9 cellular contexts compared by ENCODE assay signal in the genomic region with DNA sequence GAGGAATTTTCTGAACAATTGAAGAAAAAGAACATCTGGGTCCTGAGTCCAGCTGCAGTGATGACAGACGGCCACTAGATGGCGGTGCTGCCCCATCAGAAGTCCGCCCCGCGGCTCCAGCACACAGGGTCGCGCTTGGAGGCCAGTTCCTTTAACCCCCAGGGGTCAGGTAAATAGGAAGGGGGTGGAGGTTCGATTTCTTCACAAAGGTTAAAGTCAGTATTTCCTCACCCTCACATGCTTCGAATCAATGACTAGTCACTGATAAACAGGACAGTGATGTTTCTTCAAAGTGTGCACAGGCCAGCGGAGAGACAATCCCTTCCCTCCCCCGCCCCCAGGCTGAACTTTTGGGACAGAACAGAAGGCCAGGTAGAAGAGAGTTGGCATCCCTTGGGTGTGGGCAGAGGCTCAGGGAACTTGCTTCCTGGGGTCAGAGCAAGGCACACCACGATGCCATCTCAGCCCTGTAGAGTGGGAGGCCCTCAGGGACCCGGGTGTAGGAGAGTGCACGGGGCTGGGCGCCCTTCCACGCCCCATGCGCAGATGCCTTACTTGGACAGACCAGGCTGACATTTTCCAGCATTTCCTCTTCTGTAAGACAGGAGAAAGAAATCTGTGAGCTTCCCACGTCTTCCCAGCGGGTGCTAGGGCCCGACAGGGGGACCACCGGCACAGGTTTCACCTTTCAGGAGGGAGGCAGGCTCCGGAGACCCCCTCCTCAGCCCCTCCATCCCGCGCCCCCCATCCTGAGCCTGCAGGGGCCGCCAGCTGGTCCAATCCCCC. TPM values are rescaled to one million over a fixed set of nuclear protein-coding genes. Genes with fewer than 3 reads are reported as not detected.
DNase-seq lines count a peak whose midpoint lies in the region; TF ChIP-seq lines count a peak whose summit lies in the region.
"Had no signal": no experiment of that assay in that cellular context is flagged by ENCODE, and none has a peak within 500 bp of the region (broad histone marks: within the 10 kb centered on the region; RNA-seq: fewer than 3 reads in every experiment).

No MANE protein-coding gene starts in this region.

- peak; percentile 23 for DNase-seq in DMS79 treated with DMSO at 0.1 percent for 48 hours (lab: John Stamatoyannopoulos, UW)
- DNase-seq in DMS79 (lab: John Stamatoyannopoulos, UW), result no peak
- DNase-seq in HCEC 1CT, result peak; percentile 22
- DNase-seq in MV-4-11 (lab: John Stamatoyannopoulos, UW), result peak; percentile 21
- peak; percentile 33 for DNase-seq in activated CD4-positive, alpha-beta T cell treated with anti-CD3 and anti-CD28 coated beads for 1 hour
- DNase-seq in colonic mucosa, result peak; percentile 43
- peak; percentile 79 for DNase-seq in left kidney (ENCODE audit: low read depth, low spot score)
- peak; percentile 60 for DNase-seq in stimulated activated CD4-positive, alpha-beta T cell treated with anti-CD3 and anti-CD28 coated beads, Interleukin-4, amount 100 ng/mL, for 24 hours

- no peak overlapping the region for H3K4me3 ChIP-seq in colonic mucosa
- H3K4me3 ChIP-seq: BLaER1 treated with 17β-estradiol and CSF1 and Interleukin-3, amounts not matched to agents 10 nM and 100 nM had no signal

- peaks cover 4% of the 10 kb centered on the region for H3K27me3 ChIP-seq in colonic mucosa

- no peak overlapping the region for H3K9ac ChIP-seq in colonic mucosa (ENCODE audit: low read depth in 2 of 2, low read length in 2 of 2)
- H3K9ac ChIP-seq: BLaER1 treated with 17β-estradiol and CSF1 and Interleukin-3, amounts not matched to agents 10 nM and 100 nM had no signal

- H3K9me3 ChIP-seq in colonic mucosa, result no peaks in the 10 kb centered on the region
- H3K9me3 ChIP-seq: BLaER1 treated with 17β-estradiol and CSF1 and Interleukin-3, amounts not matched to agents 10 nM and 100 nM had no signal

- TF ChIP-seq CTCF in colonic mucosa (IDR thresholded peaks at IDR 0.05), result peak; percentile 98

- H3K27ac ChIP-seq in colonic mucosa, result no peak overlapping the region
- H3K27ac ChIP-seq: BLaER1 treated with 17β-estradiol and CSF1 and Interleukin-3, amounts not matched to agents 10 nM and 100 nM had no signal

- no peaks in the 10 kb centered on the region for H3K36me3 ChIP-seq in colonic mucosa
- H3K36me3 ChIP-seq: BLaER1 treated with 17β-estradiol and CSF1 and Interleukin-3, amounts not matched to agents 10 nM and 100 nM had no signal

- H3K4me1 ChIP-seq in colonic mucosa, result peaks cover 4% of the 10 kb centered on the region

- intact Hi-C loops in colonic mucosa (cut with DNase I), result loop anchor here (2.0 to 5.0 kb wide), 2 partner anchors 76 to 274 kb away; no protein-coding TSS in a partner anchor

RNA-seq across cellular contexts. Expression of a gene that starts 0.7 kb away (rescaled TPM):
- 1 to 10 TPM; 1.0 to 3.3 TPM for total RNA-seq in colonic mucosa
